ENCODE assay signal across 11 cellular contexts in genomic region chr3:16305121-16305541, GRCh38.
DNase-seq lines count a peak whose midpoint lies in the region; ATAC-seq lines count a peak whose summit lies in the region.
"Had no signal": no experiment of that assay in that cellular context is flagged by ENCODE, and none has a peak within 500 bp of the region (broad histone marks: within the 10 kb centered on the region; RNA-seq: fewer than 3 reads in every experiment).

No MANE protein-coding gene starts in this region.

- DNase-seq in activated CD8-positive, alpha-beta memory T cell treated with anti-CD3 and anti-CD28 coated beads for 24 hours = peak; percentile 74
- no peak for DNase-seq in activated CD8-positive, alpha-beta memory T cell treated with anti-CD3 and anti-CD28 coated beads, Interleukin-2, amount 50 U/mL, for 48 hours
- DNase-seq in activated CD4-positive, alpha-beta T cell treated with anti-CD3 and anti-CD28 coated beads, Interleukin-2, amount 50 U/mL, for 1 hour = peak; percentile 43
- DNase-seq in central memory CD8-positive, alpha-beta T cell (ENCODE audit: low spot score in 2 of 2) = no peak
- DNase-seq in stimulated activated effector memory CD8-positive, alpha-beta T cell treated with anti-CD3 and anti-CD28 coated beads, Interleukin-12 subunit alpha, Interleukin-12 subunit beta, amount 100 ng/mL, for 72 hours (ENCODE audit: low spot score in 2 of 2) = peak in 1 of 2 donors; percentile 60
- DNase-seq in retina = no peak
- DNase-seq in NCI-H2029 (lab: John Stamatoyannopoulos, UW) = no peak
- DNase-seq: GM23248, NCI-H1105, NCI-H748 treated with DMSO at 0.1 percent for 48 hours had no signal

- peak overlapping the region; percentile 54 for H3K27ac Mint-ChIP-seq in central memory CD8-positive, alpha-beta T cell (ENCODE audit: low read depth)
- H3K27ac Mint-ChIP-seq in stimulated activated effector memory CD8-positive, alpha-beta T cell treated with anti-CD3 and anti-CD28 coated beads, Interleukin-12 subunit alpha, Interleukin-12 subunit beta, amount 100 ng/mL, for 72 hours = peak overlapping the region; percentile 90

- H3K4me3 Mint-ChIP-seq in central memory CD8-positive, alpha-beta T cell = peak overlapping the region; percentile 75
- peak overlapping the region; percentile 50 for H3K4me3 Mint-ChIP-seq in stimulated activated effector memory CD8-positive, alpha-beta T cell treated with anti-CD3 and anti-CD28 coated beads, Interleukin-12 subunit alpha, Interleukin-12 subunit beta, amount 100 ng/mL, for 72 hours

- peaks cover 98% of the 10 kb centered on the region for H3K4me1 Mint-ChIP-seq in central memory CD8-positive, alpha-beta T cell
- H3K4me1 Mint-ChIP-seq in stimulated activated effector memory CD8-positive, alpha-beta T cell treated with anti-CD3 and anti-CD28 coated beads, Interleukin-12 subunit alpha, Interleukin-12 subunit beta, amount 100 ng/mL, for 72 hours = peaks cover 89% of the 10 kb centered on the region

- peak; percentile 34 for ATAC-seq in central memory CD8-positive, alpha-beta T cell (replicated peaks; ENCODE audit: extremely low read depth, poor library complexity, severe bottlenecking)
- peak; percentile 50 for ATAC-seq in stimulated activated effector memory CD8-positive, alpha-beta T cell treated with anti-CD3 and anti-CD28 coated beads, Interleukin-12 subunit alpha, Interleukin-12 subunit beta, amount 100 ng/mL, for 72 hours
- ATAC-seq in HG02610 (IDR thresholded peaks at IDR 0.05; ENCODE audit: unreplicated experiment) = no peak

- peaks cover 55% of the 10 kb centered on the region for H3K36me3 Mint-ChIP-seq in central memory CD8-positive, alpha-beta T cell (ENCODE audit: insufficient read depth)
- peaks cover 85% of the 10 kb centered on the region for H3K36me3 Mint-ChIP-seq in stimulated activated effector memory CD8-positive, alpha-beta T cell treated with anti-CD3 and anti-CD28 coated beads, Interleukin-12 subunit alpha, Interleukin-12 subunit beta, amount 100 ng/mL, for 72 hours

- no peaks in the 10 kb centered on the region for H3K27me3 Mint-ChIP-seq in central memory CD8-positive, alpha-beta T cell

- H3K9me3 Mint-ChIP-seq in central memory CD8-positive, alpha-beta T cell = no peaks in the 10 kb centered on the region
- H3K9me3 Mint-ChIP-seq in stimulated activated effector memory CD8-positive, alpha-beta T cell treated with anti-CD3 and anti-CD28 coated beads, Interleukin-12 subunit alpha, Interleukin-12 subunit beta, amount 100 ng/mL, for 72 hours = peaks cover 3% of the 10 kb centered on the region

Comparison
In these comparisons a context has a peak if more than half of its experiments do, and no peak if none do; other contexts are left out.
1. DNase-seq: peak in activated CD8-positive, alpha-beta memory T cell treated with anti-CD3 and anti-CD28 coated beads for 24 hours (single experiment) and activated CD4-positive, alpha-beta T cell treated with anti-CD3 and anti-CD28 coated beads, Interleukin-2, amount 50 U/mL, for 1 hour (single experiment); none in activated CD8-positive, alpha-beta memory T cell treated with anti-CD3 and anti-CD28 coated beads, Interleukin-2, amount 50 U/mL, for 48 hours (single experiment), central memory CD8-positive, alpha-beta T cell (0 of 2), retina (single experiment) and NCI-H2029 (single experiment).